19 cellular contexts compared by ENCODE assay signal in genomic region chr22:39327995-39328754, GRCh38. TPM values are rescaled to one million over a fixed set of nuclear protein-coding genes. Genes with fewer than 3 reads are reported as not detected.
DNase-seq lines count a peak whose midpoint lies in the region; ATAC-seq, FAIRE-seq and TF ChIP-seq lines count a peak whose summit lies in the region.
"Had no signal": no experiment of that assay in that cellular context is flagged by ENCODE, and none has a peak within 500 bp of the region (broad histone marks: within the 10 kb centered on the region; RNA-seq: fewer than 3 reads in every experiment).

No MANE protein-coding gene starts in this region.

- DNase-seq in right cardiac atrium = peak in 1 of 3 donors; percentile 42
- DNase-seq in Right ventricle myocardium inferior (ENCODE audit: missing footprints) = no peak
- no peak for DNase-seq in WERI-Rb-1
- DNase-seq in HepG2 (ENCODE audit: low spot score) = no peak
- no peak for DNase-seq in urothelium cell line (ENCODE audit: low spot score)
- no peak for DNase-seq in activated CD8-positive, alpha-beta T cell treated with anti-CD3 and anti-CD28 coated beads for 36 hours
- DNase-seq in T-helper 2 cell treated with Interferon-gamma antibody and Interleukin-4, amounts not matched to agents 5 μg/mL and 100 μg/mL, for 36 hours (ENCODE audit: low spot score) = no peak
- DNase-seq: BE2C; CD8-positive, alpha-beta memory T cell; H9; KBM-7; NCI-H1048; NCI-H1694 treated with DMSO at 0.1 percent for 48 hours; NCI-H345; NCI-H526 treated with DMSO at 0.1 percent for 48 hours; NK-92 treated with Interleukin-12 subunit alpha and Interleukin-12 subunit beta, amount 100 ng/mL, for 24 hours; PC-3 had no signal

- no peaks in the 10 kb centered on the region for H3K79me2 ChIP-seq in HepG2 (ENCODE audit: insufficient read depth, low read length)

- TF ChIP-seq POLR2A in HepG2 (IDR thresholded peaks at IDR 0.05; ENCODE audit: insufficient read depth in 1 of 2, low read depth in 2 of 2, low read length in 2 of 2) = no peak

- no peak for FAIRE-seq in HepG2 (lab: Jason Lieb, UNC)
- FAIRE-seq in urothelium cell line (lab: Jason Lieb, UNC) = peak; percentile 83

- intact Hi-C loops in right cardiac atrium (cut with DNase I) (no loop called here), Right ventricle myocardium inferior (cut with DNase I) (no loop called here), HepG2 (cut with micrococcal nuclease; ENCODE audit: unreplicated experiment) (no loop called here)
- intact Hi-C loops in activated CD8-positive, alpha-beta T cell treated with anti-CD3 and anti-CD28 coated beads for 36 hours (cut with micrococcal nuclease) = loop anchor here (10.0 kb wide), 1 partner anchor 57 kb away; no protein-coding TSS in a partner anchor

- H3K27me3 Mint-ChIP-seq in activated CD8-positive, alpha-beta T cell treated with anti-CD3 and anti-CD28 coated beads for 36 hours = no peaks in the 10 kb centered on the region
- H3K27me3 Mint-ChIP-seq in T-helper 2 cell treated with Interferon-gamma antibody and Interleukin-4, amounts not matched to agents 5 μg/mL and 100 μg/mL, for 36 hours (ENCODE audit: low read depth) = peaks cover 4% of the 10 kb centered on the region

- no peaks in the 10 kb centered on the region for H3K36me3 Mint-ChIP-seq in activated CD8-positive, alpha-beta T cell treated with anti-CD3 and anti-CD28 coated beads for 36 hours (ENCODE audit: low read depth)
- no peaks in the 10 kb centered on the region for H3K36me3 Mint-ChIP-seq in T-helper 2 cell treated with Interferon-gamma antibody and Interleukin-4, amounts not matched to agents 5 μg/mL and 100 μg/mL, for 36 hours (ENCODE audit: low read depth)
- H3K36me3 Mint-ChIP-seq: CD8-positive, alpha-beta memory T cell had no signal

- H2AFZ ChIP-seq in HepG2 (ENCODE audit: low read length) = no peak overlapping the region

- no peak overlapping the region for H3K27ac Mint-ChIP-seq in activated CD8-positive, alpha-beta T cell treated with anti-CD3 and anti-CD28 coated beads for 36 hours
- H3K27ac Mint-ChIP-seq in T-helper 2 cell treated with Interferon-gamma antibody and Interleukin-4, amounts not matched to agents 5 μg/mL and 100 μg/mL, for 36 hours = no peak overlapping the region
- H3K27ac Mint-ChIP-seq: CD8-positive, alpha-beta memory T cell had no signal

- no peaks in the 10 kb centered on the region for H3K9me3 Mint-ChIP-seq in activated CD8-positive, alpha-beta T cell treated with anti-CD3 and anti-CD28 coated beads for 36 hours
- no peaks in the 10 kb centered on the region for H3K9me3 Mint-ChIP-seq in T-helper 2 cell treated with Interferon-gamma antibody and Interleukin-4, amounts not matched to agents 5 μg/mL and 100 μg/mL, for 36 hours
- H3K9me3 Mint-ChIP-seq: CD8-positive, alpha-beta memory T cell; H9 had no signal

- H3K9me3 ChIP-seq in right cardiac atrium (ENCODE audit: control insufficient read depth, low read length) (no peaks in the 10 kb centered on the region), WERI-Rb-1 (ENCODE audit: severe bottlenecking) (no peaks in the 10 kb centered on the region), HepG2 (ENCODE audit: low read length) (no peaks in the 10 kb centered on the region)
- H3K9me3 ChIP-seq: BE2C had no signal

- TF ChIP-seq CTCF in WERI-Rb-1 (IDR thresholded peaks at IDR 0.05; ENCODE audit: low read depth, low read length) = peak; percentile 25; the same call in 1 of the 2 replicates
- 0 out of 2 replicates have a peak, but pooled peaks have one; percentile 22 for TF ChIP-seq CTCF in HepG2 (CRISPR knock-in tag; IDR thresholded peaks at IDR 0.05)
- TF ChIP-seq CTCF in activated CD8-positive, alpha-beta T cell treated with anti-CD3 and anti-CD28 coated beads for 36 hours (IDR thresholded peaks at IDR 0.05) = no peak

- peak; percentile 17 to 29 for ATAC-seq in right cardiac atrium
- ATAC-seq in Right ventricle myocardium inferior = no peak
- peak; percentile 84 for ATAC-seq in HepG2
- ATAC-seq in GM21528 (IDR thresholded peaks at IDR 0.05; ENCODE audit: low FRiP score, unreplicated experiment) = no peak
- no peak for ATAC-seq in activated CD8-positive, alpha-beta T cell treated with anti-CD3 and anti-CD28 coated beads for 36 hours
- ATAC-seq: PC-3 had no signal

- no peak overlapping the region for H3K9ac ChIP-seq in HepG2 (ENCODE audit: insufficient read depth, low read depth, low read length)

- POLR2A ChIA-PET in HepG2 (lab: Yijun Ruan, JAX) = interaction anchor here (3.9 kb wide), 1 partner anchor 9 kb away, joined by 18 read pairs; the partner anchor contains the start of gene RPL3
- POLR2A ChIA-PET in activated CD8-positive, alpha-beta T cell treated with anti-CD3 and anti-CD28 coated beads for 36 hours (lab: Charles Lee) = interaction anchor here (0.7 to 2.6 kb wide), 2 partner anchors 9 to 13 kb away, joined by 3 to 10 read pairs; partner anchors contain the start of gene RPL3

- WGBS in right cardiac atrium = 87% methylated on average over 18 of the region's 18 CpGs
- WGBS in HepG2 (ENCODE audit: low lambda C conversion rate) = no CpG with 5 or more reads among the region's 18 CpGs

- no peak overlapping the region for H3K4me3 ChIP-seq in right cardiac atrium (ENCODE audit: low read length)
- H3K4me3 ChIP-seq in WERI-Rb-1 (ENCODE audit: low read depth, low read length) = no peak overlapping the region
- no peak overlapping the region for H3K4me3 ChIP-seq in HepG2 (replicated peaks in 1 of 3; ENCODE audit: insufficient read depth in 1 of 3, low read depth in 2 of 3, low read length in 3 of 3)

- H3K27me3 ChIP-seq in right cardiac atrium (ENCODE audit: control insufficient read depth, insufficient read depth) = no peaks in the 10 kb centered on the region
- H3K27me3 ChIP-seq in WERI-Rb-1 (ENCODE audit: insufficient read depth, low read depth, severe bottlenecking) = no peaks in the 10 kb centered on the region
- peaks cover 0 to 19% of the 10 kb centered on the region in 2 experiments; a peak in 2 of 5 replicates for H3K27me3 ChIP-seq in HepG2 (ENCODE audit: control insufficient read depth in 1 of 2, insufficient read depth in 2 of 2, low read length in 2 of 2)
- H3K27me3 ChIP-seq: BE2C had no signal

- no peak overlapping the region for H3K4me2 ChIP-seq in HepG2 (ENCODE audit: low read depth, low read length)

- H3K36me3 ChIP-seq in WERI-Rb-1 (no peaks in the 10 kb centered on the region), HepG2 (replicated peaks in 1 of 2; ENCODE audit: control insufficient read depth in 1 of 2, insufficient read depth in 2 of 2, low read length in 2 of 2) (no peaks in the 10 kb centered on the region)
- H3K36me3 ChIP-seq: BE2C had no signal

- no TSS peak for BruUV-seq in HepG2 (replicated peaks; lab: Mats Ljungman, UMichigan)

- H3K4me3 Mint-ChIP-seq in activated CD8-positive, alpha-beta T cell treated with anti-CD3 and anti-CD28 coated beads for 36 hours = no peak overlapping the region
- H3K4me3 Mint-ChIP-seq in T-helper 2 cell treated with Interferon-gamma antibody and Interleukin-4, amounts not matched to agents 5 μg/mL and 100 μg/mL, for 36 hours = no peak overlapping the region
- H3K4me3 Mint-ChIP-seq: CD8-positive, alpha-beta memory T cell; H9 had no signal

- CTCF ChIA-PET in HepG2 (lab: Yijun Ruan, JAX; ENCODE audit: low intra/inter-chr PET ratio, low total read pairs) = no interaction called here
- CTCF ChIA-PET in activated CD8-positive, alpha-beta T cell treated with anti-CD3 and anti-CD28 coated beads for 36 hours (lab: Charles Lee) = interaction anchor here (7.8 kb wide), 1 partner anchor 13 kb away, joined by 66 read pairs; no protein-coding TSS in a partner anchor

- in situ Hi-C loops in HepG2 (cut with HindIII; ENCODE audit: extremely low pct_ligation_motif_present, low pct_unique_long_range_greater_than_20kb) = no loop called here

- no peaks in the 10 kb centered on the region for H4K20me1 ChIP-seq in HepG2 (ENCODE audit: insufficient read depth, low read length)

- no peaks in the 10 kb centered on the region for H3K4me1 ChIP-seq in right cardiac atrium (ENCODE audit: control insufficient read depth, insufficient read depth, low read length)
- H3K4me1 ChIP-seq in HepG2 (ENCODE audit: insufficient read depth, low read length) = peaks cover 23% of the 10 kb centered on the region
- H3K4me1 ChIP-seq: BE2C had no signal

- TF ChIP-seq EP300 in HepG2 (IDR thresholded peaks at IDR 0.05; ENCODE audit: low read depth in 2 of 2, low read length in 2 of 2) (no peak), HepG2 (CRISPR knock-in tag; IDR thresholded peaks at IDR 0.05; ENCODE audit: borderline replicate concordance) (no peak)

- no peak overlapping the region for H3K27ac ChIP-seq in right cardiac atrium (ENCODE audit: low read length)
- H3K27ac ChIP-seq in WERI-Rb-1 = no peak overlapping the region
- H3K27ac ChIP-seq in HepG2 (ENCODE audit: extremely low read length, insufficient read depth, low read length) = no peak overlapping the region
- H3K27ac ChIP-seq: HL-60 had no signal

- H3K4me1 Mint-ChIP-seq in activated CD8-positive, alpha-beta T cell treated with anti-CD3 and anti-CD28 coated beads for 36 hours (ENCODE audit: low read depth) = peaks cover 16% of the 10 kb centered on the region
- peaks cover 8% of the 10 kb centered on the region for H3K4me1 Mint-ChIP-seq in T-helper 2 cell treated with Interferon-gamma antibody and Interleukin-4, amounts not matched to agents 5 μg/mL and 100 μg/mL, for 36 hours (ENCODE audit: low read depth)
- H3K4me1 Mint-ChIP-seq: CD8-positive, alpha-beta memory T cell; H9 had no signal

- TF ChIP-seq RAD21 in HepG2 (CRISPR knock-in tag; IDR thresholded peaks at IDR 0.05) = no peak

RNA-seq across cellular contexts. Expression of gene RPL3, which starts 8.8 kb away (rescaled TPM):
- 1,000 to 10,000 TPM in 2 of 4 donors, 100 to 1,000 TPM in 2; 948 to 1,416 (median 984) TPM for total RNA-seq in right cardiac atrium
- 1,325 TPM for polyA plus RNA-seq in right cardiac atrium
- total RNA-seq in Right ventricle myocardium inferior = 355 TPM
- 1,051 and 1,499 TPM in 2 replicates for total RNA-seq in HepG2 (2016; rRNA removed; fragmentation: Illumina TruSeq; extraction: Trizol)
- 1,087 and 1,361 TPM in 2 replicates for total RNA-seq in HepG2 (2016; cell fraction: cytosol; rRNA removed; fragmentation: Illumina TruSeq; extraction: Trizol; ENCODE audit: low read depth)
- 1,096 and 1,452 TPM in 2 replicates for total RNA-seq in HepG2 (2016; cell fraction: insoluble cytoplasmic fraction; rRNA removed; fragmentation: Illumina TruSeq; extraction: Trizol)
- 2,264 and 2,553 TPM in 2 replicates for total RNA-seq in HepG2 (2016; cell fraction: membrane; rRNA removed; fragmentation: Illumina TruSeq; extraction: Trizol)
- 614 and 672 TPM in 2 replicates for total RNA-seq in HepG2 (2016; cell fraction: nucleus; rRNA removed; fragmentation: Illumina TruSeq; extraction: Trizol)
- polyA plus RNA-seq in HepG2 (2011; rRNA removed) = 3,218 and 3,279 TPM in 2 replicates
- polyA plus RNA-seq in HepG2 (2011; cell fraction: cytosol; rRNA removed) = 5,445 and 6,556 TPM in 2 replicates
- 1,725 and 2,021 TPM in 2 replicates for polyA plus RNA-seq in HepG2 (2011; cell fraction: nucleus; rRNA removed)
- 2,306 and 3,237 TPM in 2 replicates for polyA plus RNA-seq in HepG2 (2012)
- polyA plus RNA-seq in HepG2 (2016; cell fraction: cytosol; fragmentation: Illumina TruSeq; extraction: Trizol; ENCODE audit: low read depth) = 2,660 and 3,068 TPM in 2 replicates
- 2,953 and 3,012 TPM in 2 replicates for polyA plus RNA-seq in HepG2 (2016; cell fraction: insoluble cytoplasmic fraction; fragmentation: Illumina TruSeq; extraction: Trizol; ENCODE audit: low read depth)
- 4,441 and 4,891 TPM in 2 replicates for polyA plus RNA-seq in HepG2 (2016; cell fraction: membrane; fragmentation: Illumina TruSeq; extraction: Trizol; ENCODE audit: low read depth)
- polyA plus RNA-seq in HepG2 (2016; cell fraction: nucleus; fragmentation: Illumina TruSeq; extraction: Trizol; ENCODE audit: insufficient read depth, low read depth) = 1,802 and 1,847 TPM in 2 replicates
- 2,170 and 2,278 TPM in 2 replicates for polyA minus RNA-seq in HepG2 (2011; rRNA and poly(A)+ RNA removed; ENCODE audit: low replicate concordance)
- 946 and 956 TPM in 2 replicates for polyA minus RNA-seq in HepG2 (2011; cell fraction: cytosol; rRNA and poly(A)+ RNA removed)
- 510 and 805 TPM in 2 replicates for polyA minus RNA-seq in HepG2 (2011; cell fraction: nucleus; rRNA and poly(A)+ RNA removed)
- 1,000 to 10,000 TPM; 3,563 to 3,599 TPM for total RNA-seq in activated CD8-positive, alpha-beta T cell treated with anti-CD3 and anti-CD28 coated beads for 36 hours

RNA-seq across cellular contexts. Expression of gene SYNGR1, which starts 21.6 kb away (rescaled TPM):
- total RNA-seq in right cardiac atrium (10 to 100 TPM; 66.4 to 82.0 (median 70.5) TPM), Right ventricle myocardium inferior (40.5 TPM), HepG2 (2016; rRNA removed; fragmentation: Illumina TruSeq; extraction: Trizol) (0.27 TPM in 1 of 2 replicates, not detected in the other)
- polyA plus RNA-seq in right cardiac atrium (101 TPM), HepG2 (2011; rRNA removed) (2.7 and 3.3 TPM in 2 replicates)
- total RNA-seq in HepG2 (2016; cell fraction: cytosol; rRNA removed; fragmentation: Illumina TruSeq; extraction: Trizol; ENCODE audit: low read depth) = 0.71 TPM in 2 replicates
- total RNA-seq in HepG2 (2016; cell fraction: insoluble cytoplasmic fraction; rRNA removed; fragmentation: Illumina TruSeq; extraction: Trizol) = 0.21 and 0.39 TPM in 2 replicates
- total RNA-seq in HepG2 (2016; cell fraction: membrane; rRNA removed; fragmentation: Illumina TruSeq; extraction: Trizol) = 0.19 and 0.48 TPM in 2 replicates
- 0.25 TPM in 1 of 2 replicates, not detected in the other for total RNA-seq in HepG2 (2016; cell fraction: nucleus; rRNA removed; fragmentation: Illumina TruSeq; extraction: Trizol)
- 2.1 and 3.4 TPM in 2 replicates for polyA plus RNA-seq in HepG2 (2011; cell fraction: cytosol; rRNA removed)
- 4.6 and 7.5 TPM in 2 replicates for polyA plus RNA-seq in HepG2 (2011; cell fraction: nucleus; rRNA removed)
- polyA plus RNA-seq in HepG2 (2012) = 2.1 and 2.8 TPM in 2 replicates
- polyA plus RNA-seq in HepG2 (2016; cell fraction: cytosol; fragmentation: Illumina TruSeq; extraction: Trizol; ENCODE audit: low read depth) = 1.6 and 1.8 TPM in 2 replicates
- polyA plus RNA-seq in HepG2 (2016; cell fraction: insoluble cytoplasmic fraction; fragmentation: Illumina TruSeq; extraction: Trizol; ENCODE audit: low read depth) = 0.53 and 1.0 TPM in 2 replicates
- 0.81 and 1.6 TPM in 2 replicates for polyA plus RNA-seq in HepG2 (2016; cell fraction: membrane; fragmentation: Illumina TruSeq; extraction: Trizol; ENCODE audit: low read depth)
- 1.7 and 2.3 TPM in 2 replicates for polyA plus RNA-seq in HepG2 (2016; cell fraction: nucleus; fragmentation: Illumina TruSeq; extraction: Trizol; ENCODE audit: insufficient read depth, low read depth)
- polyA minus RNA-seq in HepG2 (2011; rRNA and poly(A)+ RNA removed; ENCODE audit: low replicate concordance) = 0.82 and 3.0 TPM in 2 replicates
- polyA minus RNA-seq in HepG2 (2011; cell fraction: cytosol; rRNA and poly(A)+ RNA removed) = 1.2 TPM in 1 of 2 replicates, not detected in the other
- polyA minus RNA-seq in HepG2 (2011; cell fraction: nucleus; rRNA and poly(A)+ RNA removed) = 0.77 and 1.6 TPM in 2 replicates
- 1 to 10 TPM; 2.4 to 3.8 TPM for total RNA-seq in activated CD8-positive, alpha-beta T cell treated with anti-CD3 and anti-CD28 coated beads for 36 hours

Comparison
In these comparisons a context has a peak if more than half of its experiments do, and no peak if none do; other contexts are left out.
1. ATAC-seq: peak in right cardiac atrium (2 of 2) and HepG2 (single experiment); none in Right ventricle myocardium inferior (single experiment), GM21528 (single experiment) and activated CD8-positive, alpha-beta T cell treated with anti-CD3 and anti-CD28 coated beads for 36 hours (single experiment).